ENCODE assay signal across 16 cellular contexts in genomic region chr1:147676306-147677085, GRCh38. TPM values are rescaled to one million over a fixed set of nuclear protein-coding genes. Genes with fewer than 3 reads are reported as not detected.
DNase-seq lines count a peak whose midpoint lies in the region; ATAC-seq, FAIRE-seq and TF ChIP-seq lines count a peak whose summit lies in the region.
"Had no signal": no experiment of that assay in that cellular context is flagged by ENCODE, and none has a peak within 500 bp of the region (broad histone marks: within the 10 kb centered on the region; RNA-seq: fewer than 3 reads in every experiment).

No MANE protein-coding gene starts in this region.

- ATAC-seq in Panc1: peak; percentile 78
- ATAC-seq: activated T-cell treated with anti-CD3 and anti-CD28 coated beads, Interleukin-2, amount 50 U/mL, for 4 hours; left colon had no signal

- BruUV-seq in Panc1 (replicated peaks; lab: Mats Ljungman, UMichigan) (no TSS peak), endothelial cell of umbilical vein (replicated peaks; lab: Mats Ljungman, UMichigan) (TSS peak; percentile 85)

- H3K36me3 ChIP-seq in Panc1 (ENCODE audit: control insufficient read depth, insufficient read depth, low read length) (no peaks in the 10 kb centered on the region), endothelial cell of umbilical vein (ENCODE audit: control insufficient read depth in 2 of 2, extremely low read depth in 1 of 2, insufficient read depth in 2 of 2, low read length in 2 of 2) (no peaks in the 10 kb centered on the region), neuron (ENCODE audit: insufficient read depth, low read length) (no peaks in the 10 kb centered on the region)
- H3K36me3 ChIP-seq: ovary, SJCRH30 had no signal

- in situ Hi-C loops in Panc1 (cut with HindIII; ENCODE audit: low pct_unique_long_range_greater_than_20kb, low sequenced_read_pairs): no loop called here

- peaks cover 17% of the 10 kb centered on the region; the same call in 1 of the 2 replicates for H3K9me3 ChIP-seq in Panc1 (ENCODE audit: control insufficient read depth, insufficient read depth, low read depth, low read length)
- H3K9me3 ChIP-seq in endothelial cell of umbilical vein (replicated peaks; ENCODE audit: control insufficient read depth, insufficient read depth, low read length): no peaks in the 10 kb centered on the region
- peaks cover 6% of the 10 kb centered on the region for H3K9me3 ChIP-seq in neuron (ENCODE audit: low read length)
- H3K9me3 ChIP-seq: ovary, SJCRH30 had no signal

- H3K9ac ChIP-seq in endothelial cell of umbilical vein (replicated peaks; ENCODE audit: extremely low read depth, insufficient read depth, low read length): peak overlapping the region; percentile 39

- FAIRE-seq in endothelial cell of umbilical vein (lab: Jason Lieb, UNC): no peak

- H2AFZ ChIP-seq in endothelial cell of umbilical vein (ENCODE audit: low read depth, low read length) (peak overlapping the region; percentile 52), neuron (ENCODE audit: low read depth, low read length) (peak overlapping the region; percentile 1)

- no peak overlapping the region for H3K4me3 ChIP-seq in Panc1 (ENCODE audit: low read depth in 2 of 2, low read length in 2 of 2)
- H3K4me3 ChIP-seq in endothelial cell of umbilical vein (replicated peaks in 1 of 3; ENCODE audit: insufficient read depth in 1 of 3, low read depth in 1 of 3, low read length in 3 of 3): no peak overlapping the region
- no peak overlapping the region for H3K4me3 ChIP-seq in neuron (ENCODE audit: low read length)
- H3K4me3 ChIP-seq: ovary, SJCRH30 had no signal

- H3K27me3 ChIP-seq in Panc1 (ENCODE audit: control insufficient read depth, insufficient read depth, low read length) (no peaks in the 10 kb centered on the region), endothelial cell of umbilical vein (ENCODE audit: control insufficient read depth in 2 of 2, insufficient read depth in 2 of 2, low read length in 2 of 2) (no peaks in the 10 kb centered on the region), neuron (ENCODE audit: insufficient read depth, low read length) (no peaks in the 10 kb centered on the region)
- H3K27me3 ChIP-seq: ovary, SJCRH30 had no signal

- H3K9me1 ChIP-seq in endothelial cell of umbilical vein (replicated peaks; ENCODE audit: control insufficient read depth, extremely low read depth, insufficient read depth, low read length): no peaks in the 10 kb centered on the region

- no peaks in the 10 kb centered on the region for H3K79me2 ChIP-seq in endothelial cell of umbilical vein (ENCODE audit: control insufficient read depth, insufficient read depth, low read length)

- no peak for TF ChIP-seq CTCF in Panc1 (IDR thresholded peaks at IDR 0.05)
- no peak for TF ChIP-seq CTCF in endothelial cell of umbilical vein (IDR thresholded peaks at IDR 0.05; ENCODE audit: extremely low read depth in 1 of 2, insufficient read depth in 1 of 2, low read depth in 1 of 2, low read length in 2 of 2)

- H3K4me2 ChIP-seq in endothelial cell of umbilical vein (ENCODE audit: insufficient read depth, low read length): peak overlapping the region; percentile 40

- H3K4me1 ChIP-seq in Panc1 (ENCODE audit: control insufficient read depth, insufficient read depth, low read length) (no peaks in the 10 kb centered on the region), endothelial cell of umbilical vein (ENCODE audit: control insufficient read depth, extremely low read depth, insufficient read depth, low read length) (peaks cover 18% of the 10 kb centered on the region), neuron (ENCODE audit: insufficient read depth, low read length) (peaks cover 13% of the 10 kb centered on the region)
- H3K4me1 ChIP-seq: SJCRH30 had no signal

- intact Hi-C loops in Panc1 (cut with micrococcal nuclease; ENCODE audit: unreplicated experiment): no loop called here
- intact Hi-C loops in endothelial cell of umbilical vein (cut with micrococcal nuclease): loop anchor here (1.0 kb wide), 1 partner anchor 105 kb away; no protein-coding TSS in a partner anchor

- dilution Hi-C loops in endothelial cell of umbilical vein (cut with MboI; ENCODE audit: extremely low pct_ligation_motif_present, low sequenced_read_pairs): no loop called here

- H3K27ac ChIP-seq in Panc1 (ENCODE audit: low read length) (no peak overlapping the region), endothelial cell of umbilical vein (ENCODE audit: insufficient read depth, low read depth, low read length) (peak overlapping the region; percentile 70)
- H3K27ac ChIP-seq: ovary, SJCRH30 had no signal

- no peak for TF ChIP-seq POLR2A in endothelial cell of umbilical vein (IDR thresholded peaks at IDR 0.05; ENCODE audit: low read depth, low read length)

- POLR2A ChIA-PET in Panc1 (lab: Charles Lee): no interaction called here
- POLR2A ChIA-PET in endothelial cell of umbilical vein (lab: Charles Lee): no interaction called here

- DNase-seq in ELR (ENCODE audit: low read depth): peak; percentile 82
- no peak for DNase-seq in Panc1 (ENCODE audit: low read depth, low spot score)
- peak; percentile 39 for DNase-seq in endothelial cell of umbilical vein (ENCODE audit: low read depth, low spot score)
- DNase-seq in RKO (ENCODE audit: low spot score): no peak
- DNase-seq in HUDEP-2 (lab: John Stamatoyannopoulos, UW; ENCODE audit: unreplicated experiment in 76 of 76): no peak
- DNase-seq in NCI-H1436 (lab: John Stamatoyannopoulos, UW): no peak
- no peak for DNase-seq in CD1c-positive myeloid dendritic cell (ENCODE audit: extremely low spot score)
- DNase-seq: activated CD4-positive, alpha-beta T cell treated with anti-CD3 and anti-CD28 coated beads for 1 hour; activated T-cell treated with anti-CD3 and anti-CD28 coated beads, Interleukin-2, amount 50 U/mL, for 4 hours; left colon; NCI-H526 treated with DMSO at 0.1 percent for 48 hours; ovary; SJCRH30; stimulated activated CD4-positive, alpha-beta T cell treated with anti-CD3 and anti-CD28 coated beads, Interleukin-2, amount 100 ng/mL, for 24 hours; stimulated activated naive CD4-positive, alpha-beta T cell treated with Interleukin-2 at 50 U/mL for 16 hours had no signal

- CTCF ChIA-PET in Panc1 (lab: Charles Lee) (no interaction called here), endothelial cell of umbilical vein (lab: Charles Lee) (interaction anchor here (0.6 to 1.3 kb wide), 4 partner anchors 22 to 216 kb away, joined by 3 to 7 read pairs (median 4); no protein-coding TSS in a partner anchor)

- no peaks in the 10 kb centered on the region for H4K20me1 ChIP-seq in endothelial cell of umbilical vein (replicated peaks; ENCODE audit: control insufficient read depth, extremely low read depth, insufficient read depth, low read length)

TF ChIP-seq in endothelial cell of umbilical vein, 7 proteins besides CTCF, POLR2A, EP300 and RAD21:
- TF ChIP-seq POLR2AphosphoS5 (IDR thresholded peaks at IDR 0.05; ENCODE audit: insufficient read depth, low read depth, low read length) (peak; percentile 22), JUN (IDR thresholded peaks at IDR 0.05; ENCODE audit: borderline replicate concordance, insufficient read depth, insufficient read length, low read depth) (peak; percentile 68), FOS (IDR thresholded peaks at IDR 0.05; ENCODE audit: borderline replicate concordance, insufficient read depth, low read length) (peak; percentile 69), MYC (IDR thresholded peaks at IDR 0.05; ENCODE audit: low read depth, low read length) (no peak), MAX (IDR thresholded peaks at IDR 0.05; ENCODE audit: insufficient read depth, insufficient read length) (no peak)
TF ChIP-seq in endothelial cell of umbilical vein: peak in this region for 3.

RNA-seq across cellular contexts. Expression of gene ACP6, which starts 6.2 kb away (rescaled TPM):
- 12.0 TPM for total RNA-seq in Panc1 (2021; ENCODE audit: unreplicated experiment)
- 12.3 TPM for polyA plus RNA-seq in Panc1 (2012; ENCODE audit: insufficient read length)
- 9.4 and 11.1 TPM in 2 replicates for total RNA-seq in endothelial cell of umbilical vein
- 7.0 and 7.1 TPM in 2 replicates for polyA plus RNA-seq in endothelial cell of umbilical vein
- polyA plus RNA-seq in endothelial cell of umbilical vein (2011; cell fraction: cytosol; rRNA removed): 5.1 and 6.5 TPM in 2 replicates
- 34.6 and 35.2 TPM in 2 replicates for polyA plus RNA-seq in endothelial cell of umbilical vein (2011; cell fraction: nucleus; rRNA removed)
- 4.4 and 8.6 TPM in 2 replicates for polyA plus RNA-seq in endothelial cell of umbilical vein (2012)
- polyA minus RNA-seq in endothelial cell of umbilical vein: 5.8 and 9.4 TPM in 2 replicates
- 15.8 TPM for polyA minus RNA-seq in endothelial cell of umbilical vein (2011; cell fraction: cytosol; rRNA and poly(A)+ RNA removed)
- 7.8 and 10.3 TPM in 2 replicates for polyA minus RNA-seq in endothelial cell of umbilical vein (2011; cell fraction: nucleus; rRNA and poly(A)+ RNA removed)

Comparison
In these comparisons a context has a peak if more than half of its experiments do, and no peak if none do; other contexts are left out.
1. DNase-seq: peak in ELR (single experiment) and endothelial cell of umbilical vein (single experiment); none in Panc1 (single experiment), RKO (single experiment), HUDEP-2 (0 of 76), NCI-H1436 (single experiment) and CD1c-positive myeloid dendritic cell (single experiment).